In genomic region chr6:161438430-161439030, GRCh38 we compare ENCODE assay signal across 2 cellular contexts.
TF ChIP-seq lines count a peak whose summit lies in the region.

No MANE protein-coding gene starts in this region.

TF ChIP-seq in A549, 52 proteins besides CTCF, POLR2A, EP300 and RAD21 (continued from another document):
- no peak for TF ChIP-seq BCL3 (IDR thresholded peaks at IDR 0.05)
- TF ChIP-seq KDM5A (IDR thresholded peaks at IDR 0.05): no peak
- TF ChIP-seq TP53 (CRISPR knock-in tag; IDR thresholded peaks at IDR 0.05): no peak
- no peak for TF ChIP-seq PHF8 (IDR thresholded peaks at IDR 0.05; ENCODE audit: borderline replicate concordance, low read depth)
- TF ChIP-seq FOXS1 (CRISPR knock-in tag; IDR thresholded peaks at IDR 0.05): no peak
- TF ChIP-seq SMC3 (IDR thresholded peaks at IDR 0.05): no peak
- TF ChIP-seq ZFP36 (IDR thresholded peaks at IDR 0.05; ENCODE audit: borderline replicate concordance, partially characterized antibody): no peak
- TF ChIP-seq MAZ (IDR thresholded peaks at IDR 0.05; ENCODE audit: borderline replicate concordance, low read depth, low read length): no peak

TF ChIP-seq in IMR-90, 13 proteins besides CTCF, POLR2A, EP300 and RAD21 (continued from another document):
- no peak for TF ChIP-seq MXI1 (IDR thresholded peaks at IDR 0.05; ENCODE audit: borderline replicate concordance, low read depth, low read length)
- TF ChIP-seq BHLHE40 (IDR thresholded peaks at IDR 0.05; ENCODE audit: low read depth, low read length): no peak
